In the genomic region with DNA sequence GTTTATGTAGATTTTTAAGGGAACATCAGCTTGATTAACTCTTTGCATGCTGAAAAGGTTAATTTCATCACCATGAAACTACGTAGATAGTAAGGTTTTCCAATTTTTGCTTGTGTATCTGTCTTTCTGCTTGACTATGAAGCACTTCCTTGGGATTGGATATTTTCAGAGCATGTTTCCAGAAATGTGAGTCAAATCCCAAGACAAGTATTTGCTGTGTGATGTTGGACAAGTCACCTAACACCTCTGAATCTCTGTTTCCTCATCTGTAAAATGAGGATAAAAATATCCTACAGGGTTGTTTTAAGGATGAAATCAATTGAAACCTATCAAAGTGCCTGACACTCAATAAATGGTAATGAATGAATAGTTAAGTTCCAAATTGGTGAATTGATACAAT, we compare ENCODE assay signal across 26 cellular contexts.
"Had no signal": no experiment of that assay in that cellular context is flagged by ENCODE, and none has a peak within 500 bp of the region (broad histone marks: within the 10 kb centered on the region; RNA-seq: fewer than 3 reads in every experiment).

No MANE protein-coding gene starts in this region.

- H3K4me3 ChIP-seq: adrenal gland, ascending aorta, breast epithelium, cardiac muscle cell had no signal

- H3K9me3 ChIP-seq: adrenal gland, ascending aorta, breast epithelium had no signal

- H3K36me3 ChIP-seq: adrenal gland, ascending aorta, breast epithelium, cardiac muscle cell, WERI-Rb-1 had no signal

- DNase-seq: activated B cell treated with CpG ODN at 0.5 μM for 24 hours; activated CD4-positive, alpha-beta T cell treated with anti-CD3 and anti-CD28 coated beads for 48 hours; activated CD4-positive, alpha-beta T cell treated with anti-CD3 and anti-CD28 coated beads, Interleukin-2, amount 50 U/mL, for 1 hour; activated CD4-positive, alpha-beta T cell treated with anti-CD3 and anti-CD28 coated beads, Interleukin-2, amount 50 U/mL, for 48 hours; activated CD8-positive, alpha-beta memory T cell treated with anti-CD3 and anti-CD28 coated beads for 24 hours; activated CD8-positive, alpha-beta T cell treated with anti-CD3 and anti-CD28 coated beads for 36 hours; activated effector memory CD4-positive, alpha-beta T cell treated with anti-CD3 and anti-CD28 coated beads, Interleukin-2, amount 50 U/mL, for 16 hours; activated naive CD4-positive, alpha-beta T cell treated with anti-CD3 and anti-CD28 coated beads for 36 hours; activated naive CD8-positive, alpha-beta T cell treated with anti-CD3 and anti-CD28 coated beads for 36 hours; activated naive CD8-positive, alpha-beta T cell treated with anti-CD3 and anti-CD28 coated beads, Interleukin-2, amount 50 U/mL, for 24 hours; activated T-cell treated with anti-CD3 and anti-CD28 coated beads, Interleukin-2, amount 50 U/mL, for 1 hour; activated T-cell treated with anti-CD3 and anti-CD28 coated beads, Interleukin-2, amount 50 U/mL, for 48 hours; adrenal gland; amygdala; effector memory CD4-positive, alpha-beta T cell; endodermal cell; head of caudate nucleus; T-helper 1 cell; T-helper 17 cell; T1000; WERI-Rb-1 had no signal

- ATAC-seq: activated CD4-positive, CD25-positive, alpha-beta regulatory T cell treated with anti-CD3 and anti-CD28 coated beads, Interleukin-2, amount 50 U/mL, for 24 hours; activated CD8-positive, alpha-beta T cell treated with anti-CD3 and anti-CD28 coated beads for 36 hours; activated naive CD8-positive, alpha-beta T cell treated with anti-CD3 and anti-CD28 coated beads, Interleukin-2, amount 50 U/mL, for 24 hours; esophagus mucosa; T-helper 17 cell had no signal

- H3K4me1 ChIP-seq: adrenal gland, ascending aorta, breast epithelium had no signal

- H3K27me3 ChIP-seq: adrenal gland, ascending aorta, breast epithelium, cardiac muscle cell had no signal

- H3K27ac ChIP-seq: adrenal gland, ascending aorta, breast epithelium, cardiac muscle cell, WERI-Rb-1 had no signal
